21 cellular contexts compared by ENCODE assay signal in genomic region chr16:15532825-15533224, GRCh38.
DNase-seq lines count a peak whose midpoint lies in the region; ATAC-seq, FAIRE-seq and TF ChIP-seq lines count a peak whose summit lies in the region.
"Had no signal": no experiment of that assay in that cellular context is flagged by ENCODE, and none has a peak within 500 bp of the region (broad histone marks: within the 10 kb centered on the region; RNA-seq: fewer than 3 reads in every experiment).

No MANE protein-coding gene starts in this region.

- BruUV-seq in HepG2 (replicated peaks; lab: Mats Ljungman, UMichigan), result no TSS peak

- peaks cover 2% of the 10 kb centered on the region for H3K27me3 Mint-ChIP-seq in glutamatergic neuron (ENCODE audit: unreplicated experiment)
- H3K27me3 Mint-ChIP-seq in activated naive CD4-positive, alpha-beta T cell treated with anti-CD3 and anti-CD28 coated beads, Interleukin-2, amount 10 ng/mL, durations not matched to agents 7 days and 5 days, result no peaks in the 10 kb centered on the region
- H3K27me3 Mint-ChIP-seq: B cell had no signal

- intact Hi-C loops in HepG2 (cut with micrococcal nuclease; ENCODE audit: unreplicated experiment), result no loop called here
- intact Hi-C loops in right lobe of liver (cut with DNase I), result no loop called here

- H2AFZ ChIP-seq in HepG2 (ENCODE audit: low read length) (no peak overlapping the region), OCI-LY3 (ENCODE audit: low read depth, low read length) (peak overlapping the region; percentile 73; the same call in 1 of the 2 replicates)

- H3K27ac ChIP-seq in HepG2 (ENCODE audit: extremely low read length, insufficient read depth, low read length), result no peak overlapping the region
- H3K27ac ChIP-seq in right lobe of liver, result no peak overlapping the region
- no peak overlapping the region for H3K27ac ChIP-seq in OCI-LY3 (ENCODE audit: low read length)
- H3K27ac ChIP-seq: 22Rv1 had no signal

- peak overlapping the region; percentile 41 for H3K4me3 Mint-ChIP-seq in glutamatergic neuron (ENCODE audit: unreplicated experiment)
- H3K4me3 Mint-ChIP-seq in activated naive CD4-positive, alpha-beta T cell treated with anti-CD3 and anti-CD28 coated beads, Interleukin-2, amount 10 ng/mL, durations not matched to agents 7 days and 5 days, result no peak overlapping the region
- H3K4me3 Mint-ChIP-seq: B cell; CD4-positive, alpha-beta memory T cell had no signal

- peaks cover 4% of the 10 kb centered on the region for H3K9me3 Mint-ChIP-seq in glutamatergic neuron (ENCODE audit: unreplicated experiment)
- no peaks in the 10 kb centered on the region for H3K9me3 Mint-ChIP-seq in activated naive CD4-positive, alpha-beta T cell treated with anti-CD3 and anti-CD28 coated beads, Interleukin-2, amount 10 ng/mL, durations not matched to agents 7 days and 5 days
- H3K9me3 Mint-ChIP-seq: CD4-positive, alpha-beta memory T cell had no signal

- no peak for FAIRE-seq in HepG2 (lab: Jason Lieb, UNC)
- FAIRE-seq: A204.1, GM12891, GM18507, H54 had no signal

- ATAC-seq in HepG2 (no peak), right lobe of liver (no peak), HG03342 (IDR thresholded peaks at IDR 0.05; ENCODE audit: unreplicated experiment) (no peak)

- H3K36me3 ChIP-seq in HepG2 (replicated peaks in 1 of 2; ENCODE audit: control insufficient read depth in 1 of 2, insufficient read depth in 2 of 2, low read length in 2 of 2) (no peaks in the 10 kb centered on the region), right lobe of liver (no peaks in the 10 kb centered on the region), OCI-LY3 (replicated peaks; ENCODE audit: low read depth, low read length) (no peaks in the 10 kb centered on the region)
- H3K36me3 ChIP-seq: HAP-1 had no signal

- WGBS in HepG2 (ENCODE audit: low lambda C conversion rate), result 76% methylated on average over 7 of the region's 7 CpGs
- WGBS in right lobe of liver (ENCODE audit: insufficient coverage, low coverage, low lambda C conversion rate, missing lambda C conversion rate), result 76% methylated on average over 3 of the region's 7 CpGs

- H3K27ac Mint-ChIP-seq in glutamatergic neuron (ENCODE audit: unreplicated experiment), result no peak overlapping the region
- H3K27ac Mint-ChIP-seq in activated naive CD4-positive, alpha-beta T cell treated with anti-CD3 and anti-CD28 coated beads, Interleukin-2, amount 10 ng/mL, durations not matched to agents 7 days and 5 days, result no peak overlapping the region
- H3K27ac Mint-ChIP-seq: B cell; CD4-positive, alpha-beta memory T cell had no signal

- H3K4me1 Mint-ChIP-seq in glutamatergic neuron (ENCODE audit: low read depth, unreplicated experiment), result peaks cover 24% of the 10 kb centered on the region
- H3K4me1 Mint-ChIP-seq in activated naive CD4-positive, alpha-beta T cell treated with anti-CD3 and anti-CD28 coated beads, Interleukin-2, amount 10 ng/mL, durations not matched to agents 7 days and 5 days, result no peaks in the 10 kb centered on the region
- H3K4me1 Mint-ChIP-seq: B cell; CD4-positive, alpha-beta memory T cell had no signal

- no peak for TF ChIP-seq RAD21 in HepG2 (CRISPR knock-in tag; IDR thresholded peaks at IDR 0.05)

- H3K4me2 ChIP-seq in HepG2 (ENCODE audit: low read depth, low read length) (no peak overlapping the region), OCI-LY3 (ENCODE audit: low read length) (peak overlapping the region; percentile 51)

- no peaks in the 10 kb centered on the region for H4K20me1 ChIP-seq in HepG2 (ENCODE audit: insufficient read depth, low read length)
- no peaks in the 10 kb centered on the region for H4K20me1 ChIP-seq in OCI-LY3 (ENCODE audit: insufficient read depth, low read length)

- no peak for TF ChIP-seq CTCF in HepG2 (CRISPR knock-in tag; IDR thresholded peaks at IDR 0.05)
- no peak for TF ChIP-seq CTCF in right lobe of liver (IDR thresholded peaks at IDR 0.05)
- no peak for TF ChIP-seq CTCF in OCI-LY3 (IDR thresholded peaks at IDR 0.05; ENCODE audit: low read depth, low read length)
- TF ChIP-seq CTCF in glutamatergic neuron (IDR thresholded peaks at IDR 0.05; ENCODE audit: partially characterized antibody, unreplicated experiment), result no peak

- CTCF ChIA-PET in HepG2 (lab: Yijun Ruan, JAX; ENCODE audit: low intra/inter-chr PET ratio, low total read pairs), result no interaction called here
- CTCF ChIA-PET in activated naive CD4-positive, alpha-beta T cell treated with anti-CD3 and anti-CD28 coated beads, Interleukin-2, amount 10 ng/mL, durations not matched to agents 7 days and 5 days (lab: Charles Lee), result no interaction called here

- no peaks in the 10 kb centered on the region for H3K9me3 ChIP-seq in HepG2 (ENCODE audit: low read length)
- no peaks in the 10 kb centered on the region for H3K9me3 ChIP-seq in right lobe of liver
- no peaks in the 10 kb centered on the region for H3K9me3 ChIP-seq in OCI-LY3 (ENCODE audit: insufficient read depth, low read length)
- H3K9me3 ChIP-seq: HAP-1 had no signal

- no peak for TF ChIP-seq POLR2A in HepG2 (IDR thresholded peaks at IDR 0.05; ENCODE audit: insufficient read depth in 1 of 2, low read depth in 2 of 2, low read length in 2 of 2)
- no peak for TF ChIP-seq POLR2A in right lobe of liver (IDR thresholded peaks at IDR 0.05)

- POLR2A ChIA-PET in HepG2 (lab: Yijun Ruan, JAX), result no interaction called here

- H3K4me3 ChIP-seq in HepG2 (replicated peaks in 1 of 3; ENCODE audit: insufficient read depth in 1 of 3, low read depth in 2 of 3, low read length in 3 of 3) (no peak overlapping the region), right lobe of liver (no peak overlapping the region), OCI-LY3 (ENCODE audit: low read length) (no peak overlapping the region)
- H3K4me3 ChIP-seq: HAP-1 had no signal

- DNase-seq in HepG2 (ENCODE audit: low spot score) (no peak), right lobe of liver (no peak), glutamatergic neuron (no peak)
- no peak for DNase-seq in activated naive CD4-positive, alpha-beta T cell treated with anti-CD3 and anti-CD28 coated beads, Interleukin-2, amount 10 ng/mL, durations not matched to agents 7 days and 5 days
- DNase-seq: C1 segment of cervical spinal cord; Calu3; CD4-positive, alpha-beta memory T cell; COR-L47; DMS53; DMS79 treated with DMSO at 0.1 percent for 48 hours; GF-D8; GOT3 had no signal

- H3K27me3 ChIP-seq in HepG2 (ENCODE audit: control insufficient read depth in 1 of 2, insufficient read depth in 2 of 2, low read length in 2 of 2) (no peaks in the 10 kb centered on the region), right lobe of liver (no peaks in the 10 kb centered on the region), OCI-LY3 (ENCODE audit: low read depth, low read length) (no peaks in the 10 kb centered on the region)

- H3K9ac ChIP-seq in HepG2 (ENCODE audit: insufficient read depth, low read depth, low read length), result no peak overlapping the region
- no peak overlapping the region for H3K9ac ChIP-seq in OCI-LY3 (ENCODE audit: low read length)

- H3K79me2 ChIP-seq in HepG2 (ENCODE audit: insufficient read depth, low read length) (no peaks in the 10 kb centered on the region), OCI-LY3 (ENCODE audit: low read length) (no peaks in the 10 kb centered on the region)

- in situ Hi-C loops in HepG2 (cut with HindIII; ENCODE audit: extremely low pct_ligation_motif_present, low pct_unique_long_range_greater_than_20kb), result no loop called here

- H3K36me3 Mint-ChIP-seq in glutamatergic neuron (ENCODE audit: unreplicated experiment), result peaks cover 4% of the 10 kb centered on the region
- no peaks in the 10 kb centered on the region for H3K36me3 Mint-ChIP-seq in activated naive CD4-positive, alpha-beta T cell treated with anti-CD3 and anti-CD28 coated beads, Interleukin-2, amount 10 ng/mL, durations not matched to agents 7 days and 5 days
- H3K36me3 Mint-ChIP-seq: CD4-positive, alpha-beta memory T cell had no signal

- no peaks in the 10 kb centered on the region for H3K4me1 ChIP-seq in HepG2 (ENCODE audit: insufficient read depth, low read length)
- no peaks in the 10 kb centered on the region for H3K4me1 ChIP-seq in right lobe of liver
- peaks cover 4% of the 10 kb centered on the region; the same call in 1 of the 2 replicates for H3K4me1 ChIP-seq in OCI-LY3 (ENCODE audit: low read length)
- H3K4me1 ChIP-seq: HAP-1 had no signal

- TF ChIP-seq EP300 in HepG2 (IDR thresholded peaks at IDR 0.05; ENCODE audit: low read depth in 2 of 2, low read length in 2 of 2) (no peak), HepG2 (CRISPR knock-in tag; IDR thresholded peaks at IDR 0.05; ENCODE audit: borderline replicate concordance) (no peak)

TF ChIP-seq in HepG2, 621 proteins besides CTCF, POLR2A, EP300 and RAD21:
- peak; percentile 33; the same call in 1 of the 2 replicates for TF ChIP-seq ZNF768 (CRISPR knock-in tag; IDR thresholded peaks at IDR 0.05)
- TF ChIP-seq ZNF275 (CRISPR knock-in tag; IDR thresholded peaks at IDR 0.05; ENCODE audit: borderline replicate concordance), result no peak
- TF ChIP-seq CBX5 (CRISPR knock-in tag; IDR thresholded peaks at IDR 0.05; ENCODE audit: borderline replicate concordance), result no peak
